Comparison of ENCODE assay signal across 8 cellular contexts in genomic region chr12:124904306-124905098, GRCh38. TPM values are rescaled to one million over a fixed set of nuclear protein-coding genes. Genes with fewer than 3 reads are reported as not detected.
DNase-seq lines count a peak whose midpoint lies in the region; ATAC-seq, FAIRE-seq and TF ChIP-seq lines count a peak whose summit lies in the region.

No MANE protein-coding gene starts in this region.

- peak; percentile 74 for ATAC-seq in HepG2

- BruUV-seq in HepG2 (replicated peaks; lab: Mats Ljungman, UMichigan): no TSS peak

- H3K9ac ChIP-seq in HepG2 (ENCODE audit: insufficient read depth, low read depth, low read length): no peak overlapping the region; the same call in 1 of the 2 replicates

- no peak overlapping the region for H2AFZ ChIP-seq in HepG2 (ENCODE audit: low read length)

- H3K27ac ChIP-seq in cingulate gyrus (ENCODE audit: low read depth, low read length) (peak overlapping the region; percentile 34), HepG2 (ENCODE audit: extremely low read length, insufficient read depth, low read length) (peak overlapping the region; percentile 58), testis (peak overlapping the region; percentile 77 to 79)

- TF ChIP-seq EP300 in HepG2 (IDR thresholded peaks at IDR 0.05; ENCODE audit: low read depth in 2 of 2, low read length in 2 of 2): no peak
- TF ChIP-seq EP300 in HepG2 (CRISPR knock-in tag; IDR thresholded peaks at IDR 0.05; ENCODE audit: borderline replicate concordance): 0 out of 2 replicates have a peak, but pooled peaks have one; percentile 23

- H4K20me1 ChIP-seq in HepG2 (ENCODE audit: insufficient read depth, low read length): peaks cover 3% of the 10 kb centered on the region; the same call in 1 of the 2 replicates

- H3K4me3 ChIP-seq in HepG2 (replicated peaks in 1 of 3; ENCODE audit: insufficient read depth in 1 of 3, low read depth in 2 of 3, low read length in 3 of 3) (peak overlapping the region in 1 of 3 experiments; percentile 14; a peak in 1 of 6 replicates), testis (no peak overlapping the region)

- H3K4me1 Mint-ChIP-seq in activated T-helper 2 cell treated with anti-CD3 and anti-CD28 coated beads, Interferon-gamma antibody, Interleukin-2, Interleukin-4, amounts not matched to agents 10 μg/mL and 5 μg/mL and 100 μg/mL, durations not matched to agents 14 hours and 24 hours and 36 hours (ENCODE audit: low read depth): peaks cover 7% of the 10 kb centered on the region

- in situ Hi-C loops in HepG2 (cut with HindIII; ENCODE audit: extremely low pct_ligation_motif_present, low pct_unique_long_range_greater_than_20kb): no loop called here

- peak overlapping the region; percentile 53 for H3K4me2 ChIP-seq in HepG2 (ENCODE audit: low read depth, low read length)

- TF ChIP-seq CTCF in HepG2 (CRISPR knock-in tag; IDR thresholded peaks at IDR 0.05) (0 out of 2 replicates have a peak, but pooled peaks have one; percentile 15), testis (IDR thresholded peaks at IDR 0.05) (no peak)

- peak; percentile 36 for FAIRE-seq in HepG2 (lab: Jason Lieb, UNC)

- no peak overlapping the region for H3K27ac Mint-ChIP-seq in activated T-helper 2 cell treated with anti-CD3 and anti-CD28 coated beads, Interferon-gamma antibody, Interleukin-2, Interleukin-4, amounts not matched to agents 10 μg/mL and 5 μg/mL and 100 μg/mL, durations not matched to agents 14 hours and 24 hours and 36 hours

- CTCF ChIA-PET in HepG2 (lab: Yijun Ruan, JAX; ENCODE audit: low intra/inter-chr PET ratio, low total read pairs): interaction anchor here (0.9 kb wide), 1 partner anchor 35 kb away, joined by 3 read pairs; no protein-coding TSS in a partner anchor

- peak; percentile 90 for DNase-seq in DMS53 (lab: John Stamatoyannopoulos, UW)
- peak; percentile 66 for DNase-seq in NOMO-1 treated with DMSO at 0.1 percent for 48 hours (lab: John Stamatoyannopoulos, UW; ENCODE audit: unreplicated experiment)
- DNase-seq in HepG2 (ENCODE audit: low spot score): peak; percentile 72
- DNase-seq in testis: peak; percentile 96
- DNase-seq in activated T-helper 2 cell treated with anti-CD3 and anti-CD28 coated beads, Interferon-gamma antibody, Interleukin-2, Interleukin-4, amounts not matched to agents 10 μg/mL and 5 μg/mL and 100 μg/mL, durations not matched to agents 14 hours and 24 hours and 36 hours (ENCODE audit: low spot score): no peak
- DNase-seq in activated CD4-positive, CD25-positive, alpha-beta regulatory T cell treated with anti-CD3 and anti-CD28 coated beads, Interleukin-2, amount 50 U/mL, for 72 hours: no peak
- DNase-seq in OCI-M2 (lab: John Stamatoyannopoulos, UW; ENCODE audit: unreplicated experiment): no peak

- intact Hi-C loops in HepG2 (cut with micrococcal nuclease; ENCODE audit: unreplicated experiment): loop anchor here (5.0 kb wide), 2 partner anchors 82 to 127 kb away; no protein-coding TSS in a partner anchor
- intact Hi-C loops in testis (cut with DNase I; ENCODE audit: low total_unique reads): no loop called here
- intact Hi-C loops in activated T-helper 2 cell treated with anti-CD3 and anti-CD28 coated beads, Interferon-gamma antibody, Interleukin-2, Interleukin-4, amounts not matched to agents 10 μg/mL and 5 μg/mL and 100 μg/mL, durations not matched to agents 14 hours and 24 hours and 36 hours (cut with micrococcal nuclease): no loop called here

- H3K36me3 ChIP-seq in HepG2 (replicated peaks in 1 of 2; ENCODE audit: control insufficient read depth in 1 of 2, insufficient read depth in 2 of 2, low read length in 2 of 2): no peaks in the 10 kb centered on the region
- no peaks in the 10 kb centered on the region for H3K36me3 ChIP-seq in testis (ENCODE audit: low read depth, missing control alignments)

- H3K27me3 Mint-ChIP-seq in activated T-helper 2 cell treated with anti-CD3 and anti-CD28 coated beads, Interferon-gamma antibody, Interleukin-2, Interleukin-4, amounts not matched to agents 10 μg/mL and 5 μg/mL and 100 μg/mL, durations not matched to agents 14 hours and 24 hours and 36 hours (ENCODE audit: low read depth): peaks cover 2% of the 10 kb centered on the region

- no peaks in the 10 kb centered on the region for H3K36me3 Mint-ChIP-seq in activated T-helper 2 cell treated with anti-CD3 and anti-CD28 coated beads, Interferon-gamma antibody, Interleukin-2, Interleukin-4, amounts not matched to agents 10 μg/mL and 5 μg/mL and 100 μg/mL, durations not matched to agents 14 hours and 24 hours and 36 hours (ENCODE audit: low read depth)

- H3K4me3 Mint-ChIP-seq in activated T-helper 2 cell treated with anti-CD3 and anti-CD28 coated beads, Interferon-gamma antibody, Interleukin-2, Interleukin-4, amounts not matched to agents 10 μg/mL and 5 μg/mL and 100 μg/mL, durations not matched to agents 14 hours and 24 hours and 36 hours (ENCODE audit: low read depth): no peak overlapping the region

- POLR2A ChIA-PET in HepG2 (lab: Yijun Ruan, JAX): interaction anchor here (0.9 to 4.4 kb wide), 6 partner anchors 12 to 76 kb away, joined by 3 to 83 read pairs (median 4); partner anchors contain the start of gene UBC

- TF ChIP-seq RAD21 in HepG2 (CRISPR knock-in tag; IDR thresholded peaks at IDR 0.05): peak; percentile 27; the same call in 1 of the 2 replicates

- peaks cover 27% of the 10 kb centered on the region for H3K79me2 ChIP-seq in HepG2 (ENCODE audit: insufficient read depth, low read length)

- no peaks in the 10 kb centered on the region for H3K27me3 ChIP-seq in HepG2 (ENCODE audit: control insufficient read depth in 1 of 2, insufficient read depth in 2 of 2, low read length in 2 of 2)
- no peaks in the 10 kb centered on the region for H3K27me3 ChIP-seq in testis

- TF ChIP-seq POLR2A in HepG2 (IDR thresholded peaks at IDR 0.05; ENCODE audit: insufficient read depth in 1 of 2, low read depth in 2 of 2, low read length in 2 of 2) (peak; percentile 47 to 50; a peak in 2 of 4 replicates), testis (IDR thresholded peaks at IDR 0.05) (peak; percentile 20)

- WGBS in HepG2 (ENCODE audit: low lambda C conversion rate): 23% methylated on average over 15 of the region's 15 CpGs
- 7 to 8% methylated on average over 15 of the region's 15 CpGs for WGBS in testis, 2 donors

- H3K9me3 Mint-ChIP-seq in activated T-helper 2 cell treated with anti-CD3 and anti-CD28 coated beads, Interferon-gamma antibody, Interleukin-2, Interleukin-4, amounts not matched to agents 10 μg/mL and 5 μg/mL and 100 μg/mL, durations not matched to agents 14 hours and 24 hours and 36 hours: no peaks in the 10 kb centered on the region

- H3K9me3 ChIP-seq in HepG2 (ENCODE audit: low read length) (no peaks in the 10 kb centered on the region), testis (no peaks in the 10 kb centered on the region)

- peaks cover 69% of the 10 kb centered on the region for H3K4me1 ChIP-seq in HepG2 (ENCODE audit: insufficient read depth, low read length)
- peaks cover 18% of the 10 kb centered on the region for H3K4me1 ChIP-seq in testis

RNA-seq across cellular contexts. Expression of gene UBC, which starts 9.9 kb away (rescaled TPM):
- total RNA-seq in HepG2 (2016; rRNA removed; fragmentation: Illumina TruSeq; extraction: Trizol) (805 and 1,167 TPM in 2 replicates), testis (1,000 to 10,000 TPM; 1,262 to 1,458 TPM)
- 330 and 384 TPM in 2 replicates for total RNA-seq in HepG2 (2016; cell fraction: cytosol; rRNA removed; fragmentation: Illumina TruSeq; extraction: Trizol; ENCODE audit: low read depth)
- 802 and 1,160 TPM in 2 replicates for total RNA-seq in HepG2 (2016; cell fraction: insoluble cytoplasmic fraction; rRNA removed; fragmentation: Illumina TruSeq; extraction: Trizol)
- total RNA-seq in HepG2 (2016; cell fraction: membrane; rRNA removed; fragmentation: Illumina TruSeq; extraction: Trizol): 388 and 438 TPM in 2 replicates
- total RNA-seq in HepG2 (2016; cell fraction: nucleus; rRNA removed; fragmentation: Illumina TruSeq; extraction: Trizol): 473 and 495 TPM in 2 replicates
- polyA plus RNA-seq in HepG2 (2011; rRNA removed) (1,432 and 1,529 TPM in 2 replicates), testis (ENCODE audit: insufficient read depth, low read depth, low replicate concordance) (2,678 TPM)
- polyA plus RNA-seq in HepG2 (2011; cell fraction: cytosol; rRNA removed): 1,350 and 1,708 TPM in 2 replicates
- 541 and 721 TPM in 2 replicates for polyA plus RNA-seq in HepG2 (2011; cell fraction: nucleus; rRNA removed)
- 920 and 1,315 TPM in 2 replicates for polyA plus RNA-seq in HepG2 (2012)
- 299 and 343 TPM in 2 replicates for polyA plus RNA-seq in HepG2 (2016; cell fraction: cytosol; fragmentation: Illumina TruSeq; extraction: Trizol; ENCODE audit: low read depth)
- polyA plus RNA-seq in HepG2 (2016; cell fraction: insoluble cytoplasmic fraction; fragmentation: Illumina TruSeq; extraction: Trizol; ENCODE audit: low read depth): 1,055 and 1,063 TPM in 2 replicates
- polyA plus RNA-seq in HepG2 (2016; cell fraction: membrane; fragmentation: Illumina TruSeq; extraction: Trizol; ENCODE audit: low read depth): 279 and 340 TPM in 2 replicates
- polyA plus RNA-seq in HepG2 (2016; cell fraction: nucleus; fragmentation: Illumina TruSeq; extraction: Trizol; ENCODE audit: insufficient read depth, low read depth): 688 and 691 TPM in 2 replicates
- polyA minus RNA-seq in HepG2 (2011; rRNA and poly(A)+ RNA removed; ENCODE audit: low replicate concordance): 531 and 665 TPM in 2 replicates
- 412 and 617 TPM in 2 replicates for polyA minus RNA-seq in HepG2 (2011; cell fraction: cytosol; rRNA and poly(A)+ RNA removed)
- 99.5 and 162 TPM in 2 replicates for polyA minus RNA-seq in HepG2 (2011; cell fraction: nucleus; rRNA and poly(A)+ RNA removed)
- 831 and 874 TPM in 2 replicates for total RNA-seq in activated T-helper 2 cell treated with anti-CD3 and anti-CD28 coated beads, Interferon-gamma antibody, Interleukin-2, Interleukin-4, amounts not matched to agents 10 μg/mL and 5 μg/mL and 100 μg/mL, durations not matched to agents 14 hours and 24 hours and 36 hours

RNA-seq across cellular contexts. Expression of gene SCARB1, which starts 40.8 kb away (rescaled TPM):
- total RNA-seq in HepG2 (2016; rRNA removed; fragmentation: Illumina TruSeq; extraction: Trizol) (33.2 and 63.4 TPM in 2 replicates), testis (10 to 100 TPM; 46.9 to 73.6 TPM)
- total RNA-seq in HepG2 (2016; cell fraction: cytosol; rRNA removed; fragmentation: Illumina TruSeq; extraction: Trizol; ENCODE audit: low read depth): 10.1 and 11.6 TPM in 2 replicates
- total RNA-seq in HepG2 (2016; cell fraction: insoluble cytoplasmic fraction; rRNA removed; fragmentation: Illumina TruSeq; extraction: Trizol): 24.7 and 65.3 TPM in 2 replicates
- total RNA-seq in HepG2 (2016; cell fraction: membrane; rRNA removed; fragmentation: Illumina TruSeq; extraction: Trizol): 32.7 and 33.2 TPM in 2 replicates
- 82.8 and 99.0 TPM in 2 replicates for total RNA-seq in HepG2 (2016; cell fraction: nucleus; rRNA removed; fragmentation: Illumina TruSeq; extraction: Trizol)
- polyA plus RNA-seq in HepG2 (2011; rRNA removed) (160 and 189 TPM in 2 replicates), testis (ENCODE audit: insufficient read depth, low read depth, low replicate concordance) (116 TPM)
- polyA plus RNA-seq in HepG2 (2011; cell fraction: cytosol; rRNA removed): 208 and 213 TPM in 2 replicates
- polyA plus RNA-seq in HepG2 (2011; cell fraction: nucleus; rRNA removed): 869 and 1,053 TPM in 2 replicates
- 214 and 253 TPM in 2 replicates for polyA plus RNA-seq in HepG2 (2012)
- polyA plus RNA-seq in HepG2 (2016; cell fraction: cytosol; fragmentation: Illumina TruSeq; extraction: Trizol; ENCODE audit: low read depth): 18.1 and 20.1 TPM in 2 replicates
- polyA plus RNA-seq in HepG2 (2016; cell fraction: insoluble cytoplasmic fraction; fragmentation: Illumina TruSeq; extraction: Trizol; ENCODE audit: low read depth): 42.8 and 60.7 TPM in 2 replicates
- 42.2 and 44.0 TPM in 2 replicates for polyA plus RNA-seq in HepG2 (2016; cell fraction: membrane; fragmentation: Illumina TruSeq; extraction: Trizol; ENCODE audit: low read depth)
- 235 and 236 TPM in 2 replicates for polyA plus RNA-seq in HepG2 (2016; cell fraction: nucleus; fragmentation: Illumina TruSeq; extraction: Trizol; ENCODE audit: insufficient read depth, low read depth)
- 104 and 367 TPM in 2 replicates for polyA minus RNA-seq in HepG2 (2011; rRNA and poly(A)+ RNA removed; ENCODE audit: low replicate concordance)
- 143 and 183 TPM in 2 replicates for polyA minus RNA-seq in HepG2 (2011; cell fraction: cytosol; rRNA and poly(A)+ RNA removed)
- 104 and 119 TPM in 2 replicates for polyA minus RNA-seq in HepG2 (2011; cell fraction: nucleus; rRNA and poly(A)+ RNA removed)
- 25.8 and 27.1 TPM in 2 replicates for total RNA-seq in activated T-helper 2 cell treated with anti-CD3 and anti-CD28 coated beads, Interferon-gamma antibody, Interleukin-2, Interleukin-4, amounts not matched to agents 10 μg/mL and 5 μg/mL and 100 μg/mL, durations not matched to agents 14 hours and 24 hours and 36 hours

Comparison
In these comparisons a context has a peak if more than half of its experiments do, and no peak if none do; other contexts are left out.
1. DNase-seq: peak in DMS53 (single experiment), NOMO-1 treated with DMSO at 0.1 percent for 48 hours (single experiment), HepG2 (single experiment) and testis (single experiment); none in activated T-helper 2 cell treated with anti-CD3 and anti-CD28 coated beads, Interferon-gamma antibody, Interleukin-2, Interleukin-4, amounts not matched to agents 10 μg/mL and 5 μg/mL and 100 μg/mL, durations not matched to agents 14 hours and 24 hours and 36 hours (single experiment), activated CD4-positive, CD25-positive, alpha-beta regulatory T cell treated with anti-CD3 and anti-CD28 coated beads, Interleukin-2, amount 50 U/mL, for 72 hours (single experiment) and OCI-M2 (single experiment).
2. Peak in every context shown above with its lines, with median percentiles within 50 percentile points of each other: H3K27ac ChIP-seq.